Comparison of ENCODE assay signal across 28 cellular contexts in the genomic region with DNA sequence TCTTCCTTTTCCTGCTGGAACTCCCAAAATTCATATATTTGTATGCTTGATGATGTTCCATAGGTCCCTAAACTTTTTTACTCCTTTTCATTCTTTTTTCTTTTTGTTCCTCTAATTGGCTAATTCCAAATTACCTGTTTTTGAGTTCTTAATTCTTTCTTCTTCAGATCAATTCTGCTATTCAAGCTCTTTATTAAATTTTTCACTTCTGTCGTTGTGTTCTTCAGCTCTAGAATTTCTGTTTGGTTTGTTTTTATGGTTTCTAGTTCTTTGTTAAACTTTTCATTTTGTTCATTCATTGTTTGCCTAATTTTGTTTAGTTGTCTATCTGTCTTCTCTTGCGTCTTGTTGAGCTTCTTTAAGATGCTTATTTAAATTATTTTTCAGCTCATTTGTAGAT.
"Had no signal": no experiment of that assay in that cellular context is flagged by ENCODE, and none has a peak within 500 bp of the region (broad histone marks: within the 10 kb centered on the region; RNA-seq: fewer than 3 reads in every experiment).

No MANE protein-coding gene starts in this region.

- H3K9me3 ChIP-seq: colonic mucosa had no signal

- FAIRE-seq: colon, endometrium, endothelial cell of umbilical vein, frontal cortex had no signal

- DNase-seq: colonic mucosa; cortex of kidney; dermis blood vessel endothelial cell; dorsolateral prefrontal cortex; effector CD4-positive, alpha-beta T cell; effector CD8-positive, alpha-beta T cell; effector memory CD4-positive, alpha-beta T cell; effector memory CD8-positive, alpha-beta T cell; endodermal cell; erythroblast; esophagus squamous epithelium; foreskin fibroblast; foreskin keratinocyte; foreskin melanocyte; gastrocnemius medialis; glutamatergic neuron; head of caudate nucleus; heart left ventricle; heart right ventricle had no signal

- H3K27ac ChIP-seq: colonic mucosa, coronary artery, epithelial cell of prostate, esophagus muscularis mucosa, esophagus squamous epithelium, foreskin keratinocyte, gastrocnemius medialis, gastroesophageal sphincter, heart left ventricle, heart right ventricle had no signal

- H3K27me3 ChIP-seq: colonic mucosa, dorsolateral prefrontal cortex, esophagus muscularis mucosa, esophagus squamous epithelium, foreskin keratinocyte, gastrocnemius medialis, gastroesophageal sphincter, heart left ventricle, heart right ventricle had no signal

- H3K4me3 ChIP-seq: colonic mucosa, coronary artery, dorsolateral prefrontal cortex, esophagus muscularis mucosa, esophagus squamous epithelium, gastrocnemius medialis, gastroesophageal sphincter, heart left ventricle, heart right ventricle had no signal

- ATAC-seq: effector memory CD8-positive, alpha-beta T cell; esophagus mucosa; foreskin keratinocyte; gastrocnemius medialis; gastroesophageal sphincter; heart right ventricle had no signal

- H3K36me3 ChIP-seq: colonic mucosa, esophagus muscularis mucosa, esophagus squamous epithelium, gastrocnemius medialis, gastroesophageal sphincter, heart left ventricle, heart right ventricle had no signal

- H3K4me1 ChIP-seq: colonic mucosa, esophagus muscularis mucosa, esophagus squamous epithelium, foreskin keratinocyte, gastrocnemius medialis, gastroesophageal sphincter, heart left ventricle, heart right ventricle had no signal
